ENCODE assay signal across 9 cellular contexts in genomic region chr4:70559216-70559830, GRCh38. TPM values are rescaled to one million over a fixed set of nuclear protein-coding genes. Genes with fewer than 3 reads are reported as not detected.
DNase-seq lines count a peak whose midpoint lies in the region; ATAC-seq and TF ChIP-seq lines count a peak whose summit lies in the region.
"Had no signal": no experiment of that assay in that cellular context is flagged by ENCODE, and none has a peak within 500 bp of the region (broad histone marks: within the 10 kb centered on the region; RNA-seq: fewer than 3 reads in every experiment).

No MANE protein-coding gene starts in this region.

- H3K9me3 ChIP-seq in right cardiac atrium (ENCODE audit: control insufficient read depth, low read length) = no peaks in the 10 kb centered on the region
- no peaks in the 10 kb centered on the region for H3K9me3 ChIP-seq in gastrocnemius medialis

- no peak overlapping the region for H3K27ac ChIP-seq in right cardiac atrium (ENCODE audit: low read length)
- H3K27ac ChIP-seq in gastrocnemius medialis = no peak overlapping the region

- peak; percentile 71 for DNase-seq in AG20443 (ENCODE audit: low spot score)
- DNase-seq in NCI-H526 (lab: John Stamatoyannopoulos, UW) = peak; percentile 10 to 66
- DNase-seq in activated naive CD4-positive, alpha-beta T cell treated with anti-CD3 and anti-CD28 coated beads, Interleukin-2, amount 50 U/mL, for 16 hours = peak; percentile 23
- DNase-seq in right cardiac atrium = peak in 2 of 3 donors; percentile 26 to 56
- DNase-seq in gastrocnemius medialis = peak in 1 of 2 donors; percentile 16

- no peaks in the 10 kb centered on the region for H3K27me3 ChIP-seq in right cardiac atrium (ENCODE audit: control insufficient read depth, insufficient read depth)
- H3K27me3 ChIP-seq in gastrocnemius medialis = no peaks in the 10 kb centered on the region

- no peak overlapping the region for H3K4me3 ChIP-seq in right cardiac atrium (ENCODE audit: low read length)
- H3K4me3 ChIP-seq in gastrocnemius medialis = no peak overlapping the region

- H3K36me3 ChIP-seq in gastrocnemius medialis = no peaks in the 10 kb centered on the region

- ATAC-seq in HG03095 (IDR thresholded peaks at IDR 0.05; ENCODE audit: unreplicated experiment) (peak; percentile 67), right cardiac atrium (no peak), gastrocnemius medialis (no peak), GM18517 (IDR thresholded peaks at IDR 0.05; ENCODE audit: unreplicated experiment) (no peak)

- 27% methylated on average over 2 of the region's 2 CpGs for WGBS in right cardiac atrium

- in situ Hi-C loops in gastrocnemius medialis (cut with MboI; ENCODE audit: low sequenced_read_pairs in 4 of 4) = no loop called here

- H3K4me1 ChIP-seq in right cardiac atrium (ENCODE audit: control insufficient read depth, insufficient read depth, low read length) = no peaks in the 10 kb centered on the region
- no peaks in the 10 kb centered on the region for H3K4me1 ChIP-seq in gastrocnemius medialis

- peak; percentile 65 for TF ChIP-seq CTCF in GM12874 (IDR thresholded peaks at IDR 0.05; ENCODE audit: insufficient read depth, low read depth, low read length)
- peak in 3 of 5 experiments; percentile 28 to 48 (median 30) for TF ChIP-seq CTCF in gastrocnemius medialis (IDR thresholded peaks at IDR 0.05 in 4 of 5, conservative IDR thresholded peaks at IDR 0.05 in 1 of 5)

- TF ChIP-seq POLR2A in gastrocnemius medialis (IDR thresholded peaks at IDR 0.05) = no peak

- intact Hi-C loops in right cardiac atrium (cut with DNase I) (no loop called here), gastrocnemius medialis (cut with DNase I; ENCODE audit: low total_unique reads) (no loop called here)

RNA-seq across cellular contexts. Expression of gene AMBN, which starts 32.7 kb away (rescaled TPM):
- not detected for total RNA-seq in right cardiac atrium
- polyA plus RNA-seq in right cardiac atrium = not detected
- not detected for total RNA-seq in gastrocnemius medialis
- total RNA-seq: T-helper 1 cell treated with Interleukin-12 subunit alpha and Interleukin-12 subunit beta and Interleukin-4 antibody, amounts not matched to agents 30 ng/mL and 1 ng/mL, for 36 hours had no signal

RNA-seq across cellular contexts. Expression of gene AMTN, which starts 41.0 kb away (rescaled TPM):
- not detected for total RNA-seq in right cardiac atrium
- polyA plus RNA-seq in right cardiac atrium = not detected
- total RNA-seq in gastrocnemius medialis = not detected
- total RNA-seq: T-helper 1 cell treated with Interleukin-12 subunit alpha and Interleukin-12 subunit beta and Interleukin-4 antibody, amounts not matched to agents 30 ng/mL and 1 ng/mL, for 36 hours had no signal
